ENCODE assay signal across 14 cellular contexts in genomic region chr5:156137482-156137881, GRCh38.
"Had no signal": no experiment of that assay in that cellular context is flagged by ENCODE, and none has a peak within 500 bp of the region (broad histone marks: within the 10 kb centered on the region; RNA-seq: fewer than 3 reads in every experiment).

No MANE protein-coding gene starts in this region.

- H3K36me3 Mint-ChIP-seq: activated CD8-positive, alpha-beta memory T cell treated with anti-CD3 and anti-CD28 coated beads, Interleukin-2, amount 10 ng/mL, durations not matched to agents 7 days and 5 days; activated naive CD4-positive, alpha-beta T cell treated with anti-CD3 and anti-CD28 coated beads, Interleukin-2, amount 50 U/mL, for 72 hours; stimulated activated effector memory CD8-positive, alpha-beta T cell treated with anti-CD3 and anti-CD28 coated beads, Interleukin-12 subunit alpha, Interleukin-12 subunit beta, amount 100 ng/mL, for 72 hours had no signal

- DNase-seq: activated CD4-positive, alpha-beta T cell treated with anti-CD3 and anti-CD28 coated beads, Interleukin-2, amount 50 U/mL, for 48 hours; activated CD8-positive, alpha-beta memory T cell treated with anti-CD3 and anti-CD28 coated beads, Interleukin-2, amount 10 ng/mL, durations not matched to agents 7 days and 5 days; activated effector memory CD4-positive, alpha-beta T cell treated with anti-CD3 and anti-CD28 coated beads, Interleukin-2, amount 50 U/mL, for 16 hours; activated T-cell treated with anti-CD3 and anti-CD28 coated beads, Interleukin-2, amount 50 U/mL, for 4 hours; effector CD8-positive, alpha-beta T cell; mammary epithelial cell; naive thymus-derived CD8-positive, alpha-beta T cell; right cardiac atrium; tibial artery had no signal

- H3K27ac Mint-ChIP-seq: activated CD8-positive, alpha-beta memory T cell treated with anti-CD3 and anti-CD28 coated beads, Interleukin-2, amount 10 ng/mL, durations not matched to agents 7 days and 5 days; activated naive CD4-positive, alpha-beta T cell treated with anti-CD3 and anti-CD28 coated beads, Interleukin-2, amount 50 U/mL, for 72 hours; naive thymus-derived CD8-positive, alpha-beta T cell; stimulated activated effector memory CD8-positive, alpha-beta T cell treated with anti-CD3 and anti-CD28 coated beads, Interleukin-12 subunit alpha, Interleukin-12 subunit beta, amount 100 ng/mL, for 72 hours had no signal

- H3K27me3 Mint-ChIP-seq: activated CD8-positive, alpha-beta memory T cell treated with anti-CD3 and anti-CD28 coated beads, Interleukin-2, amount 10 ng/mL, durations not matched to agents 7 days and 5 days had no signal

- H3K36me3 ChIP-seq: cardiac muscle cell, neutrophil, tibial artery had no signal

- H3K4me1 Mint-ChIP-seq: stimulated activated effector memory CD8-positive, alpha-beta T cell treated with anti-CD3 and anti-CD28 coated beads, Interleukin-12 subunit alpha, Interleukin-12 subunit beta, amount 100 ng/mL, for 72 hours had no signal

- H3K4me3 ChIP-seq: cardiac muscle cell, tibial artery had no signal

- H3K4me3 Mint-ChIP-seq: activated CD8-positive, alpha-beta memory T cell treated with anti-CD3 and anti-CD28 coated beads, Interleukin-2, amount 10 ng/mL, durations not matched to agents 7 days and 5 days; activated T-cell treated with anti-CD3 and anti-CD28 coated beads, Interleukin-2, amount 50 U/mL, for 4 hours; naive thymus-derived CD8-positive, alpha-beta T cell; stimulated activated effector memory CD8-positive, alpha-beta T cell treated with anti-CD3 and anti-CD28 coated beads, Interleukin-12 subunit alpha, Interleukin-12 subunit beta, amount 100 ng/mL, for 72 hours had no signal

- H3K27me3 ChIP-seq: cardiac muscle cell, neutrophil, tibial artery had no signal

- ATAC-seq: activated CD4-positive, CD25-positive, alpha-beta regulatory T cell treated with anti-CD3 and anti-CD28 coated beads, Interleukin-2, amount 50 U/mL, for 24 hours; activated CD8-positive, alpha-beta memory T cell treated with anti-CD3 and anti-CD28 coated beads, Interleukin-2, amount 10 ng/mL, durations not matched to agents 7 days and 5 days; activated naive CD4-positive, alpha-beta T cell treated with anti-CD3 and anti-CD28 coated beads, Interleukin-2, amount 50 U/mL, for 72 hours; activated T-cell treated with anti-CD3 and anti-CD28 coated beads, Interleukin-2, amount 50 U/mL, for 4 hours; naive thymus-derived CD8-positive, alpha-beta T cell; right cardiac atrium; stimulated activated effector memory CD8-positive, alpha-beta T cell treated with anti-CD3 and anti-CD28 coated beads, Interleukin-12 subunit alpha, Interleukin-12 subunit beta, amount 100 ng/mL, for 72 hours had no signal
